ENCODE assay signal across 8 cellular contexts in genomic region chr14:106674509-106675125, GRCh38.
DNase-seq lines count a peak whose midpoint lies in the region; ATAC-seq, FAIRE-seq and TF ChIP-seq lines count a peak whose summit lies in the region.
"Not testable (repeated sequence)": the region's sequence is repeated elsewhere in the genome, so short reads cannot be mapped to it uniquely, and the experiment has no call there.

No MANE protein-coding gene starts in this region.

- H3K4me1 ChIP-seq in CD8-positive, alpha-beta T cell (ENCODE audit: insufficient read depth, low read length), result not testable (repeated sequence)

- not testable (repeated sequence) for H3K36me3 Mint-ChIP-seq in CD8-positive, alpha-beta T cell; MCF 10A (ENCODE audit: insufficient read depth, unreplicated experiment)

- H3K27me3 Mint-ChIP-seq in CD8-positive, alpha-beta T cell (ENCODE audit: low read depth), result peaks cover 15% of the 10 kb centered on the region
- peaks cover 98% of the 10 kb centered on the region for H3K27me3 Mint-ChIP-seq in MCF 10A (ENCODE audit: insufficient read depth, unreplicated experiment)
- H3K27me3 Mint-ChIP-seq in stimulated activated naive CD8-positive, alpha-beta T cell treated with anti-CD3 and anti-CD28 coated beads, Interleukin-15, amount 100 ng/mL, for 72 hours, result peaks cover 31% of the 10 kb centered on the region

- H3K27ac ChIP-seq in CD8-positive, alpha-beta T cell (ENCODE audit: low read depth, low read length), result not testable (repeated sequence)

- H3K27me3 ChIP-seq in CD8-positive, alpha-beta T cell (ENCODE audit: insufficient read depth, low read length), result not testable (repeated sequence)

- CTCF ChIA-PET in CD8-positive, alpha-beta T cell (lab: Charles Lee), result interaction anchor here (0.8 to 2.6 kb wide), 8 partner anchors 12 to 100 kb away, joined by 3 to 13 read pairs (median 4); no protein-coding TSS in a partner anchor
- CTCF ChIA-PET in MCF 10A (lab: Yijun Ruan, JAX), result interaction anchor here (2.4 kb wide), 1 partner anchor 12 kb away, joined by 6 read pairs; no protein-coding TSS in a partner anchor

- not testable (repeated sequence) for H3K9me3 ChIP-seq in CD8-positive, alpha-beta T cell (ENCODE audit: low read length)

- H3K4me1 Mint-ChIP-seq in CD8-positive, alpha-beta T cell (ENCODE audit: low read depth); MCF 10A (ENCODE audit: insufficient read depth, unreplicated experiment): not testable (repeated sequence)
- peaks cover 11% of the 10 kb centered on the region for H3K4me1 Mint-ChIP-seq in stimulated activated naive CD8-positive, alpha-beta T cell treated with anti-CD3 and anti-CD28 coated beads, Interleukin-15, amount 100 ng/mL, for 72 hours

- H3K4me3 Mint-ChIP-seq in CD8-positive, alpha-beta T cell; MCF 10A (ENCODE audit: unreplicated experiment); stimulated activated naive CD8-positive, alpha-beta T cell treated with anti-CD3 and anti-CD28 coated beads, Interleukin-15, amount 100 ng/mL, for 72 hours: not testable (repeated sequence)

- FAIRE-seq in GM18507 (lab: Jason Lieb, UNC), result peak; percentile 85

- not testable (repeated sequence) for H3K36me3 ChIP-seq in CD8-positive, alpha-beta T cell (ENCODE audit: insufficient read depth, low read length)

- not testable (repeated sequence) for H3K9me3 Mint-ChIP-seq in CD8-positive, alpha-beta T cell; MCF 10A (ENCODE audit: unreplicated experiment); stimulated activated naive CD8-positive, alpha-beta T cell treated with anti-CD3 and anti-CD28 coated beads, Interleukin-15, amount 100 ng/mL, for 72 hours

- peak in 5 of 7 experiments; percentile 25 to 76 (median 61) for DNase-seq in CD8-positive, alpha-beta T cell
- not testable (repeated sequence) for DNase-seq in GM18507 (ENCODE audit: extremely low spot score, insufficient read length, low read depth); MCF 10A (ENCODE audit: unreplicated experiment)
- peak; percentile 24 for DNase-seq in NK-92 treated with Interleukin-12 subunit alpha and Interleukin-12 subunit beta, amount 100 ng/mL, for 24 hours (lab: John Stamatoyannopoulos, UW)
- peak; percentile 57 to 62 for DNase-seq in activated CD4-positive, alpha-beta T cell treated with anti-CD3 and anti-CD28 coated beads for 24 hours (ENCODE audit: low read depth in 2 of 2)
- DNase-seq in activated T-cell treated with anti-CD3 and anti-CD28 coated beads for 4 hours, result peak; percentile 35
- peak in 3 of 4 experiments; percentile 38 to 74 (median 44) for DNase-seq in stimulated activated CD4-positive, alpha-beta T cell treated with anti-CD3 and anti-CD28 coated beads, Interleukin-1b, Interleukin-23, amount 100 ng/mL, for 24 hours (ENCODE audit: low read depth in 4 of 4, low spot score in 1 of 4)
- peak; percentile 66 to 68 for DNase-seq in stimulated activated naive CD8-positive, alpha-beta T cell treated with anti-CD3 and anti-CD28 coated beads, Interleukin-15, amount 100 ng/mL, for 72 hours

- H3K27ac Mint-ChIP-seq in CD8-positive, alpha-beta T cell; MCF 10A (ENCODE audit: low read depth, unreplicated experiment); stimulated activated naive CD8-positive, alpha-beta T cell treated with anti-CD3 and anti-CD28 coated beads, Interleukin-15, amount 100 ng/mL, for 72 hours: not testable (repeated sequence)

- ATAC-seq in CD8-positive, alpha-beta T cell; stimulated activated naive CD8-positive, alpha-beta T cell treated with anti-CD3 and anti-CD28 coated beads, Interleukin-15, amount 100 ng/mL, for 72 hours: not testable (repeated sequence)

- H3K4me3 ChIP-seq in CD8-positive, alpha-beta T cell (ENCODE audit: low read depth, low read length), result not testable (repeated sequence)

- TF ChIP-seq CTCF in CD8-positive, alpha-beta T cell (IDR thresholded peaks at IDR 0.05), result peak; percentile 31
- peak; percentile 17 for TF ChIP-seq CTCF in MCF 10A (IDR thresholded peaks at IDR 0.05; ENCODE audit: unreplicated experiment)

- intact Hi-C loops in CD8-positive, alpha-beta T cell (cut with DNase I, micrococcal nuclease); MCF 10A (cut with micrococcal nuclease): not testable (repeated sequence)

- BruUV-seq in MCF 10A (replicated peaks; lab: Mats Ljungman, UMichigan), result not testable (repeated sequence)

- POLR2A ChIA-PET in CD8-positive, alpha-beta T cell (lab: Charles Lee); MCF 10A (lab: Yijun Ruan, JAX): not testable (repeated sequence)
